In the genomic region with DNA sequence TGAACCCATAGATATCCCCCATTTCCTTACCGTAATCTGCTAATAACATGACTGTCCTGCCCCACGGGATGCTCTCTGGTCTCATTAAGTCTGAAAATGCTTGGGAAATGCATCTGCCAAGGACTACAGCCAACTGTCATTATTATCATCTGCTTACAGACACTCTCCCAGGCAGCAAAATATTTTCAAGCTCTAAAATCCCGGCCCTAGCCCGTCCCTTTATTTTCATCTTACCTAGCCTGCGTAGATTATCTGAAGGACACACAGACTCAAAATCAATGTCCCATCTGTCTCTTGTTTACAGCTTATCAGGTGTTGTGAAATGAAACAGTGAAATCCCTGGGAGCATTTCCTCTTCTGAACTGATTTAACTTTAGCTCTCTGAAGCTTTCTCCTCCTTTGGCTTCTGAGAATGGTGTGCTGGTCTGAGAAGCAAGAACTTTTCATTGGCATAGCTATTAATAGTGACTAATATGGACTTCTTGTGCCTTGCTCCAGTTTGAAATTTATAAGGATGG, we compare ENCODE assay signal across 1 cellular context.
TF ChIP-seq lines count a peak whose summit lies in the region.

No MANE protein-coding gene starts in this region.

TF ChIP-seq in HepG2, 621 proteins besides CTCF, POLR2A, EP300 and RAD21 (continued from another document):
- TF ChIP-seq, protein P1, sequence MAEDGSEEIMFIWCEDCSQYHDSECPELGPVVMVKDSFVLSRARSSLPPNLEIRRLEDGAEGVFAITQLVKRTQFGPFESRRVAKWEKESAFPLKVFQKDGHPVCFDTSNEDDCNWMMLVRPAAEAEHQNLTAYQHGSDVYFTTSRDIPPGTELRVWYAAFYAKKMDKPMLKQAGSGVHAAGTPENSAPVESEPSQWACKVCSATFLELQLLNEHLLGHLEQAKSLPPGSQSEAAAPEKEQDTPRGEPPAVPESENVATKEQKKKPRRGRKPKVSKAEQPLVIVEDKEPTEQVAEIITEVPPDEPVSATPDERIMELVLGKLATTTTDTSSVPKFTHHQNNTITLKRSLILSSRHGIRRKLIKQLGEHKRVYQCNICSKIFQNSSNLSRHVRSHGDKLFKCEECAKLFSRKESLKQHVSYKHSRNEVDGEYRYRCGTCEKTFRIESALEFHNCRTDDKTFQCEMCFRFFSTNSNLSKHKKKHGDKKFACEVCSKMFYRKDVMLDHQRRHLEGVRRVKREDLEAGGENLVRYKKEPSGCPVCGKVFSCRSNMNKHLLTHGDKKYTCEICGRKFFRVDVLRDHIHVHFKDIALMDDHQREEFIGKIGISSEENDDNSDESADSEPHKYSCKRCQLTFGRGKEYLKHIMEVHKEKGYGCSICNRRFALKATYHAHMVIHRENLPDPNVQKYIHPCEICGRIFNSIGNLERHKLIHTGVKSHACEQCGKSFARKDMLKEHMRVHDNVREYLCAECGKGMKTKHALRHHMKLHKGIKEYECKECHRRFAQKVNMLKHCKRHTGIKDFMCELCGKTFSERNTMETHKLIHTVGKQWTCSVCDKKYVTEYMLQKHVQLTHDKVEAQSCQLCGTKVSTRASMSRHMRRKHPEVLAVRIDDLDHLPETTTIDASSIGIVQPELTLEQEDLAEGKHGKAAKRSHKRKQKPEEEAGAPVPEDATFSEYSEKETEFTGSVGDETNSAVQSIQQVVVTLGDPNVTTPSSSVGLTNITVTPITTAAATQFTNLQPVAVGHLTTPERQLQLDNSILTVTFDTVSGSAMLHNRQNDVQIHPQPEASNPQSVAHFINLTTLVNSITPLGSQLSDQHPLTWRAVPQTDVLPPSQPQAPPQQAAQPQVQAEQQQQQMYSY (CRISPR knock-in tag; IDR thresholded peaks at IDR 0.05) = no peak
- TF ChIP-seq, protein P2, sequence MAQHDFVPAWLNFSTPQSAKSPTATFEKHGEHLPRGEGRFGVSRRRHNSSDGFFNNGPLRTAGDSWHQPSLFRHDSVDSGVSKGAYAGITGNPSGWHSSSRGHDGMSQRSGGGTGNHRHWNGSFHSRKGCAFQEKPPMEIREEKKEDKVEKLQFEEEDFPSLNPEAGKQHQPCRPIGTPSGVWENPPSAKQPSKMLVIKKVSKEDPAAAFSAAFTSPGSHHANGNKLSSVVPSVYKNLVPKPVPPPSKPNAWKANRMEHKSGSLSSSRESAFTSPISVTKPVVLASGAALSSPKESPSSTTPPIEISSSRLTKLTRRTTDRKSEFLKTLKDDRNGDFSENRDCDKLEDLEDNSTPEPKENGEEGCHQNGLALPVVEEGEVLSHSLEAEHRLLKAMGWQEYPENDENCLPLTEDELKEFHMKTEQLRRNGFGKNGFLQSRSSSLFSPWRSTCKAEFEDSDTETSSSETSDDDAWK (CRISPR knock-in tag; IDR thresholded peaks at IDR 0.05) = no peak
